In genomic region chr9:76423216-76424177, GRCh38 we compare ENCODE assay signal across 1 cellular context.
TF ChIP-seq lines count a peak whose summit lies in the region.

No MANE protein-coding gene starts in this region.

TF ChIP-seq in HepG2, 621 proteins besides CTCF, POLR2A, EP300 and RAD21 (continued from another document and continues in another):
- no peak for TF ChIP-seq GMEB1 (CRISPR knock-in tag; IDR thresholded peaks at IDR 0.05; ENCODE audit: borderline replicate concordance)
- TF ChIP-seq PPARG (CRISPR knock-in tag; conservative IDR thresholded peaks at IDR 0.05): peak; percentile 72
- TF ChIP-seq BCL3 (CRISPR knock-in tag; IDR thresholded peaks at IDR 0.05): no peak
- TF ChIP-seq ZFP82 (CRISPR knock-in tag; IDR thresholded peaks at IDR 0.05; ENCODE audit: borderline replicate concordance): no peak
- no peak for TF ChIP-seq ZNF737 (CRISPR knock-in tag; IDR thresholded peaks at IDR 0.05; ENCODE audit: borderline replicate concordance)
- no peak for TF ChIP-seq SNAPC5 (CRISPR knock-in tag; IDR thresholded peaks at IDR 0.05; ENCODE audit: borderline replicate concordance)
- TF ChIP-seq SKI (IDR thresholded peaks at IDR 0.05; ENCODE audit: partially characterized antibody): peak; percentile 53
- peak; percentile 35; the same call in 1 of the 2 replicates for TF ChIP-seq TARDBP (CRISPR knock-in tag; IDR thresholded peaks at IDR 0.05)
- no peak for TF ChIP-seq YEATS4 (CRISPR knock-in tag; IDR thresholded peaks at IDR 0.05; ENCODE audit: borderline replicate concordance)
- no peak for TF ChIP-seq ZNF800 (CRISPR knock-in tag; IDR thresholded peaks at IDR 0.05)
- no peak for TF ChIP-seq ATF7-NPFF (CRISPR knock-in tag; IDR thresholded peaks at IDR 0.05; ENCODE audit: low read depth)
- no peak for TF ChIP-seq ZNF790 (CRISPR knock-in tag; IDR thresholded peaks at IDR 0.05; ENCODE audit: borderline replicate concordance)
- TF ChIP-seq ZNF644 (CRISPR knock-in tag; IDR thresholded peaks at IDR 0.05; ENCODE audit: low read depth): no peak
- TF ChIP-seq DZIP1 (CRISPR knock-in tag; IDR thresholded peaks at IDR 0.05): no peak
- TF ChIP-seq EED (CRISPR knock-in tag; IDR thresholded peaks at IDR 0.05): no peak
- TF ChIP-seq TCF12 (IDR thresholded peaks at IDR 0.05): no peak
- no peak for TF ChIP-seq TCF12 (CRISPR knock-in tag; IDR thresholded peaks at IDR 0.05)
- TF ChIP-seq ZNF362 (CRISPR knock-in tag; IDR thresholded peaks at IDR 0.05; ENCODE audit: borderline replicate concordance): no peak; the same call in 1 of the 2 replicates
- TF ChIP-seq HDAC6 (IDR thresholded peaks at IDR 0.05; ENCODE audit: low read depth, low read length): no peak
- TF ChIP-seq RNF2 (conservative IDR thresholded peaks at IDR 0.05; ENCODE audit: low read depth): no peak
- TF ChIP-seq ZNF44 (CRISPR knock-in tag; IDR thresholded peaks at IDR 0.05): no peak
- TF ChIP-seq ZNF563 (CRISPR knock-in tag; IDR thresholded peaks at IDR 0.05): no peak
- TF ChIP-seq ZNF512B (CRISPR knock-in tag; IDR thresholded peaks at IDR 0.05; ENCODE audit: borderline replicate concordance): no peak
- no peak for TF ChIP-seq PHB2 (IDR thresholded peaks at IDR 0.05; ENCODE audit: partially characterized antibody)
- no peak for TF ChIP-seq ETV6 (CRISPR knock-in tag; conservative IDR thresholded peaks at IDR 0.05)
- no peak for TF ChIP-seq ZNF607 (CRISPR knock-in tag; IDR thresholded peaks at IDR 0.05; ENCODE audit: borderline replicate concordance)
- peak; percentile 83 for TF ChIP-seq FOXP1 (IDR thresholded peaks at IDR 0.05)
- peak; percentile 86 for TF ChIP-seq FOXP1 (CRISPR knock-in tag; IDR thresholded peaks at IDR 0.05)
- TF ChIP-seq ISL2 (CRISPR knock-in tag; IDR thresholded peaks at IDR 0.05): peak; percentile 97
- TF ChIP-seq ZNF264 (CRISPR knock-in tag; IDR thresholded peaks at IDR 0.05): no peak
- no peak for TF ChIP-seq NRL (CRISPR knock-in tag; IDR thresholded peaks at IDR 0.05; ENCODE audit: borderline replicate concordance)
- TF ChIP-seq ZNF766 (CRISPR knock-in tag; IDR thresholded peaks at IDR 0.05; ENCODE audit: borderline replicate concordance): no peak
- TF ChIP-seq ZNF274 (CRISPR knock-in tag; IDR thresholded peaks at IDR 0.05): no peak
- TF ChIP-seq SALL1 (CRISPR knock-in tag; IDR thresholded peaks at IDR 0.05): peak; percentile 35; the same call in 1 of the 2 replicates
- no peak for TF ChIP-seq ETS1 (CRISPR knock-in tag; IDR thresholded peaks at IDR 0.05)
- no peak for TF ChIP-seq JDP2 (CRISPR knock-in tag; IDR thresholded peaks at IDR 0.05; ENCODE audit: borderline replicate concordance)
- no peak for TF ChIP-seq HIVEP1 (CRISPR knock-in tag; IDR thresholded peaks at IDR 0.05)
- no peak for TF ChIP-seq HOXA5 (CRISPR knock-in tag; IDR thresholded peaks at IDR 0.05)
- TF ChIP-seq SCMH1 (CRISPR knock-in tag; IDR thresholded peaks at IDR 0.05; ENCODE audit: borderline replicate concordance): no peak
- no peak for TF ChIP-seq HOXA7 (CRISPR knock-in tag; IDR thresholded peaks at IDR 0.05)
- no peak for TF ChIP-seq PHF21A (CRISPR knock-in tag; IDR thresholded peaks at IDR 0.05)
- no peak for TF ChIP-seq KAT7 (CRISPR knock-in tag; IDR thresholded peaks at IDR 0.05; ENCODE audit: borderline replicate concordance)
- no peak for TF ChIP-seq KDM1A (CRISPR knock-in tag; IDR thresholded peaks at IDR 0.05)
- TF ChIP-seq NFATC3 (CRISPR knock-in tag; IDR thresholded peaks at IDR 0.05): no peak
- TF ChIP-seq ZKSCAN1 (IDR thresholded peaks at IDR 0.05; ENCODE audit: low read length): no peak
- TF ChIP-seq TGIF2 (CRISPR knock-in tag; IDR thresholded peaks at IDR 0.05): no peak
- TF ChIP-seq ELK4 (CRISPR knock-in tag; IDR thresholded peaks at IDR 0.05; ENCODE audit: borderline replicate concordance): no peak
- no peak for TF ChIP-seq RFX3 (CRISPR knock-in tag; IDR thresholded peaks at IDR 0.05)
- no peak for TF ChIP-seq TAF15 (IDR thresholded peaks at IDR 0.05; ENCODE audit: low read depth, low read length, poor library complexity, severe bottlenecking)
- TF ChIP-seq NFIC (IDR thresholded peaks at IDR 0.05; ENCODE audit: low read length): peak; percentile 91
- TF ChIP-seq POGZ (CRISPR knock-in tag; IDR thresholded peaks at IDR 0.05): no peak; the same call in 1 of the 2 replicates
- peak; percentile 84; the same call in 1 of the 2 replicates for TF ChIP-seq NCOR1 (IDR thresholded peaks at IDR 0.05; ENCODE audit: borderline replicate concordance, low read length)
- TF ChIP-seq ZNF383 (CRISPR knock-in tag; IDR thresholded peaks at IDR 0.05; ENCODE audit: borderline replicate concordance): no peak
- TF ChIP-seq ZNF629 (CRISPR knock-in tag; conservative IDR thresholded peaks at IDR 0.05): no peak
- TF ChIP-seq HDAC1 (CRISPR knock-in tag; IDR thresholded peaks at IDR 0.05): 0 out of 2 replicates have a peak, but pooled peaks have one; percentile 28
